ENCODE assay signal across 25 cellular contexts in the genomic region with DNA sequence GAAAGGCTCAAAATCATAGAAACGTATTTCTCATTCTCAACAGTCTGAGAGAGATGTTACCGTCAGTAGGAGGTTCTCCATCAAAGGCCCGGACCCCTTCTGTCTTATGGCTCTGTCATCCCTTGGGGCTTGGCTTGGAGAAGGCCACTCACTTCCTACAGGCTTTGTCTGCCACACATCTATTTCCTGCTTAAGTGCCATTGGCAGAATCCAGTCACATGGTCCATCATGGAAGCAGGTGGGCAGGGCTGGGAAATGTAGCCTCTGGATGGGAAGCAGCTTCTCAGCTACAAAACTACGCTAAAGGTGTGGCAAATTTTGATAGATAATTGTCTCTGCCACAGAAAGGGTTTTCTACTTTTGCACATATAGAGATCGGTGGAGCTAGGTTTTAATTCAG. TPM values are rescaled to one million over a fixed set of nuclear protein-coding genes. Genes with fewer than 3 reads are reported as not detected.
A peak's percentile ranks its signal among the peaks of the same experiment; 100 is the strongest.
DNase-seq lines count a peak whose midpoint lies in the region; ATAC-seq, FAIRE-seq and TF ChIP-seq lines count a peak whose summit lies in the region.
"Had no signal": no experiment of that assay in that cellular context is flagged by ENCODE, and none has a peak within 500 bp of the region (broad histone marks: within the 10 kb centered on the region; RNA-seq: fewer than 3 reads in every experiment).

No MANE protein-coding gene starts in this region.

- H3K79me1 ChIP-seq in H1 (ENCODE audit: low read depth, low read length) = no peaks in the 10 kb centered on the region

- H2BK12ac ChIP-seq in H1 (ENCODE audit: low read depth, low read length) = no peak overlapping the region

- no peak overlapping the region for H2BK120ac ChIP-seq in H1 (replicated peaks; ENCODE audit: low read depth, low read length)

- no peak for TF ChIP-seq RAD21 in H1 (IDR thresholded peaks at IDR 0.05 in 1 of 2, conservative IDR thresholded peaks at IDR 0.05 in 1 of 2; ENCODE audit: low read depth in 2 of 2, low read length in 2 of 2)

- H3K4me3 ChIP-seq in BE2C (ENCODE audit: low read depth, low read length) (no peak overlapping the region), H1 (ENCODE audit: extremely low read depth in 1 of 4, insufficient read depth in 2 of 4, low read depth in 3 of 4, low read length in 4 of 4) (no peak overlapping the region)
- H3K4me3 ChIP-seq: BLaER1, gastrocnemius medialis, GM23248, hepatocyte, lung, transverse colon had no signal

- no peak overlapping the region for H3K23ac ChIP-seq in H1 (ENCODE audit: insufficient read length)

- no peak overlapping the region for H3K18ac ChIP-seq in H1 (ENCODE audit: extremely low read depth, low read length)

- H3K4me1 ChIP-seq in BE2C (no peaks in the 10 kb centered on the region), H1 (replicated peaks in 1 of 4; ENCODE audit: control insufficient read depth in 3 of 4, insufficient read depth in 4 of 4, low read length in 3 of 4) (peaks cover 0 to 4% (median 2%) of the 10 kb centered on the region in 4 experiments; a peak in 3 of 7 replicates)
- H3K4me1 ChIP-seq: BLaER1, gastrocnemius medialis, transverse colon had no signal

- H3K4ac ChIP-seq in H1 (replicated peaks; ENCODE audit: insufficient read length, low read depth, low read length) = no peak overlapping the region

- no peaks in the 10 kb centered on the region for H3K23me2 ChIP-seq in H1 (ENCODE audit: low read depth, low read length)

- CTCF ChIA-PET in H1 (lab: Charles Lee; ENCODE audit: partially characterized antibody) = interaction anchor here (0.6 to 1.0 kb wide), 3 partner anchors 70 to 579 kb away, joined by 3 read pairs; no protein-coding TSS in a partner anchor

- no peaks in the 10 kb centered on the region for H3K27me3 ChIP-seq in BE2C
- no peaks in the 10 kb centered on the region for H3K27me3 ChIP-seq in H1 (replicated peaks in 1 of 4; ENCODE audit: control insufficient read depth in 3 of 4, extremely low read depth in 1 of 4, insufficient read depth in 3 of 4, low read length in 3 of 4)
- H3K27me3 ChIP-seq: BLaER1, brain microvascular endothelial cell, gastrocnemius medialis, hepatocyte, transverse colon had no signal

- H3K36me3 ChIP-seq in BE2C (no peaks in the 10 kb centered on the region), H1 (ENCODE audit: control insufficient read depth in 2 of 4, insufficient read depth in 4 of 4, low read length in 3 of 4) (no peaks in the 10 kb centered on the region)
- H3K36me3 ChIP-seq: BLaER1, brain microvascular endothelial cell, gastrocnemius medialis, transverse colon had no signal

- ATAC-seq in GM21390 (IDR thresholded peaks at IDR 0.05; ENCODE audit: unreplicated experiment) = no peak
- ATAC-seq: activated CD4-positive, alpha-beta T cell treated with anti-CD3 and anti-CD28 coated beads for 36 hours; activated CD8-positive, alpha-beta T cell treated with anti-CD3 and anti-CD28 coated beads, Interleukin-2, amount 10 ng/mL, durations not matched to agents 7 days and 5 days; activated T-helper 17 cell treated with anti-CD3 and anti-CD28 coated beads, Interleukin-2, amount 50 U/mL, for 72 hours; gastrocnemius medialis; natural killer cell; stimulated activated effector memory CD8-positive, alpha-beta T cell treated with anti-CD3 and anti-CD28 coated beads, Interleukin-12 subunit alpha, Interleukin-12 subunit beta, amount 100 ng/mL, for 72 hours had no signal

- H3K9me3 ChIP-seq in BE2C (no peaks in the 10 kb centered on the region), H1 (ENCODE audit: insufficient read depth in 2 of 2, low read depth in 1 of 2, low read length in 1 of 2) (no peaks in the 10 kb centered on the region)
- H3K9me3 ChIP-seq: gastrocnemius medialis, transverse colon had no signal

- no peak overlapping the region for H3K4me2 ChIP-seq in H1 (ENCODE audit: insufficient read depth in 1 of 2, low read depth in 2 of 2, low read length in 2 of 2)
- H3K4me2 ChIP-seq: BLaER1, hepatocyte had no signal

- H3K27ac ChIP-seq in H1 (ENCODE audit: low read depth, low read length) = no peak overlapping the region
- H3K27ac ChIP-seq: BLaER1, brain microvascular endothelial cell, gastrocnemius medialis, GM23248, hepatocyte, transverse colon had no signal

- no peak overlapping the region for H4K91ac ChIP-seq in H1 (replicated peaks; ENCODE audit: insufficient read length, low read length)

- TF ChIP-seq CTCF in BE2C (IDR thresholded peaks at IDR 0.05; ENCODE audit: low read depth, low read length) = no peak
- TF ChIP-seq CTCF in H1 (IDR thresholded peaks at IDR 0.05; ENCODE audit: control extremely low read depth in 1 of 3, insufficient read depth in 1 of 3, low read depth in 1 of 3, low read length in 3 of 3) = no peak

- H3K56ac ChIP-seq in H1 (replicated peaks; ENCODE audit: insufficient read length, low read depth, low read length) = no peak overlapping the region

- H3K9ac ChIP-seq in H1 (replicated peaks in 1 of 4; ENCODE audit: extremely low read depth in 1 of 4, low read depth in 3 of 4, low read length in 3 of 4) = no peak overlapping the region
- H3K9ac ChIP-seq: BLaER1, GM23248 had no signal

- no peak overlapping the region for H4K5ac ChIP-seq in H1 (ENCODE audit: insufficient read length, low read depth, low read length)

- H4K8ac ChIP-seq in H1 (ENCODE audit: extremely low read depth, insufficient read depth, low read length) = no peak overlapping the region

- DNase-seq in BE2C (peak; percentile 29), HT1080 (ENCODE audit: low read depth) (peak; percentile 26), RPMI7951 (ENCODE audit: low read depth) (peak; percentile 35), H1 (ENCODE audit: low read depth in 1 of 2, low spot score in 2 of 2) (no peak), cortex of kidney (lab: John Stamatoyannopoulos, UW) (no peak), NCI-H187 treated with DMSO at 0.1 percent for 48 hours (lab: John Stamatoyannopoulos, UW) (no peak)
- no peak for DNase-seq in activated CD4-positive, alpha-beta T cell treated with anti-CD3 and anti-CD28 coated beads, Interleukin-2, amount 50 U/mL, for 4 hours
- DNase-seq: activated CD4-positive, alpha-beta T cell treated with anti-CD3 and anti-CD28 coated beads for 36 hours; activated CD8-positive, alpha-beta T cell treated with anti-CD3 and anti-CD28 coated beads, Interleukin-2, amount 10 ng/mL, durations not matched to agents 7 days and 5 days; amniotic stem cell; brain microvascular endothelial cell; gastrocnemius medialis; GDM1; GM23248; MV-4-11; natural killer cell; NCI-H146; stimulated activated CD4-positive, alpha-beta T cell treated with anti-CD3 and anti-CD28 coated beads, Interleukin-15, amount 100 ng/mL, for 24 hours; transverse colon had no signal

- no peak overlapping the region for H2BK5ac ChIP-seq in H1 (ENCODE audit: low read depth, low read length)

- H3K14ac ChIP-seq in H1 (ENCODE audit: insufficient read length) = no peak overlapping the region

- WGBS in H1 (ENCODE audit: extremely low coverage in 1 of 2, insufficient coverage in 1 of 2, insufficient read length in 1 of 2, insufficient replicate concordance in 2 of 2, low coverage in 1 of 2, low lambda C conversion rate in 2 of 2, missing lambda C conversion rate in 1 of 2), 2 experiments = 92% methylated on average over 5 of the region's 5 CpGs; no CpG with 5 or more reads in 1 of the 2 experiments

- H2BK15ac ChIP-seq in H1 (ENCODE audit: low read length) = no peak overlapping the region

- H2AK5ac ChIP-seq in H1 (ENCODE audit: low read depth, low read length) = no peak overlapping the region

- no peak overlapping the region for H2BK20ac ChIP-seq in H1 (ENCODE audit: low read length)

- POLR2A ChIA-PET in H1 (lab: Charles Lee; ENCODE audit: partially characterized antibody) = interaction anchor here (0.5 to 1.3 kb wide), 4 partner anchors 14 to 1246 kb away, joined by 3 to 4 read pairs (median 3); no protein-coding TSS in a partner anchor

- no peak for FAIRE-seq in H1 (lab: Jason Lieb, UNC)

- no peaks in the 10 kb centered on the region for H3K79me2 ChIP-seq in H1 (ENCODE audit: control insufficient read depth in 1 of 2, insufficient read depth in 2 of 2, low read length in 2 of 2)
- H3K79me2 ChIP-seq: hepatocyte had no signal

- no peaks in the 10 kb centered on the region for H4K20me1 ChIP-seq in H1 (replicated peaks in 1 of 2; ENCODE audit: control insufficient read depth in 1 of 2, insufficient read depth in 2 of 2, low read length in 2 of 2)
- H4K20me1 ChIP-seq: BLaER1 had no signal

- TF ChIP-seq POLR2A in H1 (IDR thresholded peaks at IDR 0.05; ENCODE audit: control extremely low read depth in 1 of 2, low read depth in 2 of 2, low read length in 2 of 2) = no peak

- peak overlapping the region; percentile 65; the same call in 1 of the 2 replicates for H2AFZ ChIP-seq in H1 (ENCODE audit: low read length)
- H2AFZ ChIP-seq: GM23248, hepatocyte had no signal

- TF ChIP-seq EP300 in H1 (IDR thresholded peaks at IDR 0.05; ENCODE audit: borderline replicate concordance in 1 of 2, low read depth in 2 of 2, low read length in 2 of 2) = no peak

TF ChIP-seq in H1, 55 proteins besides CTCF, POLR2A, EP300 and RAD21:
- no peak for TF ChIP-seq EZH2 (IDR thresholded peaks at IDR 0.05; ENCODE audit: low read depth, low read length, severe bottlenecking)
- TF ChIP-seq MAFK (IDR thresholded peaks at IDR 0.05; ENCODE audit: low read depth, low read length) = no peak
- TF ChIP-seq, protein P1, sequence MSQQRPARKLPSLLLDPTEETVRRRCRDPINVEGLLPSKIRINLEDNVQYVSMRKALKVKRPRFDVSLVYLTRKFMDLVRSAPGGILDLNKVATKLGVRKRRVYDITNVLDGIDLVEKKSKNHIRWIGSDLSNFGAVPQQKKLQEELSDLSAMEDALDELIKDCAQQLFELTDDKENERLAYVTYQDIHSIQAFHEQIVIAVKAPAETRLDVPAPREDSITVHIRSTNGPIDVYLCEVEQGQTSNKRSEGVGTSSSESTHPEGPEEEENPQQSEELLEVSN (IDR thresholded peaks at IDR 0.05) = no peak
- TF ChIP-seq SUZ12 (IDR thresholded peaks at IDR 0.05; ENCODE audit: low read length) = no peak

RNA-seq across cellular contexts. Expression of a gene that starts 12.6 kb away (rescaled TPM):
- 25.2 TPM for polyA plus RNA-seq in BE2C (2012; ENCODE audit: insufficient read depth, insufficient read length, low read depth)
- 11.2 and 14.6 TPM in 2 replicates for total RNA-seq in HT1080 (2014; rRNA removed; shearing (Covaris generic))
- 25.9 and 30.6 TPM in 2 replicates for polyA plus RNA-seq in HT1080 (2015; cell fraction: cytosol; rRNA removed)
- polyA plus RNA-seq in HT1080 (2015; cell fraction: nucleus; rRNA removed) = 18.9 and 19.1 TPM in 2 replicates
- 17.2 and 19.1 TPM in 2 replicates for total RNA-seq in RPMI7951 (2014; rRNA removed; shearing (Covaris generic))
- 25.3 and 26.2 TPM in 2 replicates for total RNA-seq in H1 (2021; fragmentation: NEBNext Ultra II Directional; extraction: Animal tissue kit (Norgen Biotek cat#: 25700))
- 43.7 and 46.1 TPM in 2 replicates for polyA plus RNA-seq in H1 (2011; rRNA removed)
- 33.6 TPM for polyA plus RNA-seq in H1 (2011; cell fraction: cytosol; rRNA removed)
- polyA plus RNA-seq in H1 (2011; cell fraction: nucleus; rRNA removed) = 37.7 TPM
- polyA plus RNA-seq in H1 (2012, experiment 1 of 2) = 15.3 to 26.8 TPM (median 25.1 TPM) in 4 replicates
- polyA plus RNA-seq in H1 (2012, experiment 2 of 2) = 17.4 TPM
- 14.2 TPM for polyA plus RNA-seq in H1 (2013, experiment 1 of 2)
- polyA plus RNA-seq in H1 (2013, experiment 2 of 2) = 15.0 TPM
- 79.3 and 83.1 TPM in 2 replicates for polyA minus RNA-seq in H1 (2011; rRNA and poly(A)+ RNA removed)
- 34.9 TPM for polyA minus RNA-seq in H1 (2011; cell fraction: cytosol; rRNA and poly(A)+ RNA removed)
- polyA minus RNA-seq in H1 (2011; cell fraction: nucleus; rRNA and poly(A)+ RNA removed) = 85.0 TPM

Comparison
In these comparisons a context has a peak if more than half of its experiments do, and no peak if none do; other contexts are left out.
1. DNase-seq: peak in BE2C (single experiment), HT1080 (single experiment) and RPMI7951 (single experiment); none in H1 (0 of 2), cortex of kidney (single experiment), activated CD4-positive, alpha-beta T cell treated with anti-CD3 and anti-CD28 coated beads, Interleukin-2, amount 50 U/mL, for 4 hours (0 of 2) and NCI-H187 treated with DMSO at 0.1 percent for 48 hours (single experiment).